In the genomic region with DNA sequence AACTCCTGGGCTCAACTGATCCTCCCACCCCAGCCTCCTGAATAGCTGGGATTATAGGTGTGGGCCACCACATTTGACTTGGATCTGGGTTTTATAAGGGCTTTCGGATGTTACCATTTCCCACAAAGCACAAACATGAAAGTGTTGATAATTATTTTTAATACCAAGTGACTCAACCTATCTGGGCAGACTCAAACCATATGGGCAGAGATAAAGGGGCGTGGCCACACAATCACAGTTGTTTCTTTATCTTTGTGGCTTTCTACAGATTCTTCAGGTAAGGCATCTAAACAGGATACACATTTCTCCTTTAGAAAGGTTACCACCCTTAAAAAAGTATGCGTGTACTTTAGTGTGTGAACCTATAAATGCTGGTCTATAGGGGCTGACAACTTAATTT, we compare ENCODE assay signal across 15 cellular contexts.
"Had no signal": no experiment of that assay in that cellular context is flagged by ENCODE, and none has a peak within 500 bp of the region (broad histone marks: within the 10 kb centered on the region; RNA-seq: fewer than 3 reads in every experiment).

No MANE protein-coding gene starts in this region.

- H3K27me3 Mint-ChIP-seq: natural killer cell treated with Interleukin-12 subunit alpha and Interleukin-12 subunit beta and Interleukin-15 and Interleukin-18, amount 100 ng/mL, for 72 hours; stimulated activated naive CD8-positive, alpha-beta T cell treated with anti-CD3 and anti-CD28 coated beads, Interleukin-15, amount 100 ng/mL, for 72 hours had no signal

- ATAC-seq: natural killer cell treated with Interleukin-12 subunit alpha and Interleukin-12 subunit beta and Interleukin-15 and Interleukin-18, amount 100 ng/mL, for 72 hours; stimulated activated naive CD8-positive, alpha-beta T cell treated with anti-CD3 and anti-CD28 coated beads, Interleukin-15, amount 100 ng/mL, for 72 hours; upper lobe of right lung had no signal

- H3K4me3 ChIP-seq: esophagus muscularis mucosa, left ventricle myocardium inferior, right atrium auricular region, smooth muscle cell, testis, upper lobe of right lung had no signal

- H3K9me3 Mint-ChIP-seq: natural killer cell treated with Interleukin-12 subunit alpha and Interleukin-12 subunit beta and Interleukin-15 and Interleukin-18, amount 100 ng/mL, for 72 hours; stimulated activated naive CD8-positive, alpha-beta T cell treated with anti-CD3 and anti-CD28 coated beads, Interleukin-15, amount 100 ng/mL, for 72 hours had no signal

- H3K27me3 ChIP-seq: esophagus muscularis mucosa, right atrium auricular region, testis, upper lobe of right lung had no signal

- H3K36me3 ChIP-seq: right atrium auricular region, upper lobe of right lung had no signal

- H3K9ac ChIP-seq: SK-N-SH had no signal

- H3K27ac Mint-ChIP-seq: natural killer cell treated with Interleukin-12 subunit alpha and Interleukin-12 subunit beta and Interleukin-15 and Interleukin-18, amount 100 ng/mL, for 72 hours had no signal

- H3K9me3 ChIP-seq: esophagus muscularis mucosa, left ventricle myocardium inferior, right atrium auricular region, SK-N-SH, testis, upper lobe of right lung had no signal

- H3K27ac ChIP-seq: esophagus muscularis mucosa, left ventricle myocardium inferior, right atrium auricular region, testis, upper lobe of right lung, VCaP had no signal

- H3K4me3 Mint-ChIP-seq: natural killer cell treated with Interleukin-12 subunit alpha and Interleukin-12 subunit beta and Interleukin-15 and Interleukin-18, amount 100 ng/mL, for 72 hours had no signal

- H3K4me2 ChIP-seq: SK-N-SH, smooth muscle cell had no signal

- H3K4me1 ChIP-seq: testis, upper lobe of right lung had no signal

- DNase-seq: activated effector memory CD4-positive, alpha-beta T cell treated with Interleukin-2 at 50 U/mL for 16 hours; activated naive CD4-positive, alpha-beta T cell treated with anti-CD3 and anti-CD28 coated beads, Interleukin-2, amount 50 U/mL, for 16 hours; left ventricle myocardium inferior; mesenchymal stem cell; posterior cingulate gyrus; SK-N-SH; stimulated activated naive CD8-positive, alpha-beta T cell treated with anti-CD3 and anti-CD28 coated beads, Interleukin-15, amount 100 ng/mL, for 72 hours; T-helper 1 cell; testis; upper lobe of right lung had no signal
